ENCODE assay signal across 1 cellular context in the genomic region with DNA sequence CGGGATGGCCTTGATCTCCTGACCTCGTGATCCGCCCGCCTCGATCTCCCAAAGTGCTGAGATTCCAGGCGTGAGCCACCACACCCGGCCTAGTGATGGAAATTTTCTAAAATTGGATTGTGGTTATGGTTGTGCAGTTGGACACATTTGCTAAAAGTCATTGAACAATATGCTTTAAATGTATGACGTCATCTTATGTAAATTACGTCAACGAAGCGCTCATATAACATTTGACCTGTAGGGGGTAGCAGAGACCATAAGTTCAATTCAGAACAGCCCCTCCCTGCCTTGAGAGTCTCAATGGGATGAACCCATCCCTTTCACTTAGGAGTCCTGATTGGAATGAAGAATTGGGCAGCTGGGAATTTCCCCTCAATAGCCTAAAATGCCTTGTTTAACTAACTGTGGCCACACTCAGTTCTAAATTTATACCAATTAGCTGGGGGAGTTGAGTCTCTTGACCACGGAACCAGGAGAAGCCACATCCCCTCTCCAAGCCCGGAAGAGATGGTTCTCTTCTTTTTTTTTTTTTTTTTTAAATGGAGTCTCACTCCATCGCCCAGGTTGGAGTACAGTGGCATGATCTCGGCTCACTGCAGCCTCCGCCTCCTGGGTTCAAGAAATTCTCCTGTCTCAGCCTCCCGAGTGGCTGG.
A peak's percentile ranks its signal among the peaks of the same experiment; 100 is the strongest.
TF ChIP-seq lines count a peak whose summit lies in the region.

No MANE protein-coding gene starts in this region.

TF ChIP-seq in HepG2, 621 proteins besides CTCF, POLR2A, EP300 and RAD21 (continued from another document and continues in another):
- TF ChIP-seq, protein P1, sequence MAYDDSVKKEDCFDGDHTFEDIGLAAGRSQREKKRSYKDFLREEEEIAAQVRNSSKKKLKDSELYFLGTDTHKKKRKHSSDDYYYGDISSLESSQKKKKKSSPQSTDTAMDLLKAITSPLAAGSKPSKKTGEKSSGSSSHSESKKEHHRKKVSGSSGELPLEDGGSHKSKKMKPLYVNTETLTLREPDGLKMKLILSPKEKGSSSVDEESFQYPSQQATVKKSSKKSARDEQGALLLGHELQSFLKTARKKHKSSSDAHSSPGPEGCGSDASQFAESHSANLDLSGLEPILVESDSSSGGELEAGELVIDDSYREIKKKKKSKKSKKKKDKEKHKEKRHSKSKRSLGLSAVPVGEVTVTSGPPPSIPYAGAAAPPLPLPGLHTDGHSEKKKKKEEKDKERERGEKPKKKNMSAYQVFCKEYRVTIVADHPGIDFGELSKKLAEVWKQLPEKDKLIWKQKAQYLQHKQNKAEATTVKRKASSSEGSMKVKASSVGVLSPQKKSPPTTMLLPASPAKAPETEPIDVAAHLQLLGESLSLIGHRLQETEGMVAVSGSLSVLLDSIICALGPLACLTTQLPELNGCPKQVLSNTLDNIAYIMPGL (CRISPR knock-in tag; IDR thresholded peaks at IDR 0.05; ENCODE audit: borderline replicate concordance in 1 of 2, low read depth in 1 of 2) = peak in 1 of 2 experiments; percentile 38; a peak in 1 of 4 replicates
- peak; percentile 87 for TF ChIP-seq JUND (CRISPR knock-in tag; IDR thresholded peaks at IDR 0.05)
- no peak for TF ChIP-seq SIX1 (CRISPR knock-in tag; IDR thresholded peaks at IDR 0.05; ENCODE audit: borderline replicate concordance)
- no peak for TF ChIP-seq ZNF598 (CRISPR knock-in tag; IDR thresholded peaks at IDR 0.05; ENCODE audit: borderline replicate concordance)
- TF ChIP-seq BRCA1 (CRISPR knock-in tag; IDR thresholded peaks at IDR 0.05) = no peak
- TF ChIP-seq SMAD3 (CRISPR knock-in tag; IDR thresholded peaks at IDR 0.05) = no peak
- TF ChIP-seq EEA1 (CRISPR knock-in tag; IDR thresholded peaks at IDR 0.05; ENCODE audit: borderline replicate concordance) = no peak
- TF ChIP-seq, protein P2, sequence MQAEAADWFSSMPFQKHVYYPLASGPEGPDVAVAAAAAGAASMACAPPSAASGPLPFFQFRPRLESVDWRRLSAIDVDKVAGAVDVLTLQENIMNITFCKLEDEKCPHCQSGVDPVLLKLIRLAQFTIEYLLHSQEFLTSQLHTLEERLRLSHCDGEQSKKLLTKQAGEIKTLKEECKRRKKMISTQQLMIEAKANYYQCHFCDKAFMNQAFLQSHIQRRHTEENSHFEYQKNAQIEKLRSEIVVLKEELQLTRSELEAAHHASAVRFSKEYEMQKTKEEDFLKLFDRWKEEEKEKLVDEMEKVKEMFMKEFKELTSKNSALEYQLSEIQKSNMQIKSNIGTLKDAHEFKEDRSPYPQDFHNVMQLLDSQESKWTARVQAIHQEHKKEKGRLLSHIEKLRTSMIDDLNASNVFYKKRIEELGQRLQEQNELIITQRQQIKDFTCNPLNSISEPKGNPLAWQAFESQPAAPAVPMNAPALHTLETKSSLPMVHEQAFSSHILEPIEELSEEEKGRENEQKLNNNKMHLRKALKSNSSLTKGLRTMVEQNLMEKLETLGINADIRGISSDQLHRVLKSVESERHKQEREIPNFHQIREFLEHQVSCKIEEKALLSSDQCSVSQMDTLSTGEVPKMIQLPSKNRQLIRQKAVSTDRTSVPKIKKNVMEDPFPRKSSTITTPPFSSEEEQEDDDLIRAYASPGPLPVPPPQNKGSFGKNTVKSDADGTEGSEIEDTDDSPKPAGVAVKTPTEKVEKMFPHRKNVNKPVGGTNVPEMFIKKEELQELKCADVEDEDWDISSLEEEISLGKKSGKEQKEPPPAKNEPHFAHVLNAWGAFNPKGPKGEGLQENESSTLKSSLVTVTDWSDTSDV (CRISPR knock-in tag; IDR thresholded peaks at IDR 0.05) = no peak
- peak; percentile 70 for TF ChIP-seq CEBPG (CRISPR knock-in tag; IDR thresholded peaks at IDR 0.05)
- no peak for TF ChIP-seq SRSF1 (optimal IDR thresholded peaks at IDR 0.05; ENCODE audit: low read depth, low read length)
- TF ChIP-seq, protein P3, sequence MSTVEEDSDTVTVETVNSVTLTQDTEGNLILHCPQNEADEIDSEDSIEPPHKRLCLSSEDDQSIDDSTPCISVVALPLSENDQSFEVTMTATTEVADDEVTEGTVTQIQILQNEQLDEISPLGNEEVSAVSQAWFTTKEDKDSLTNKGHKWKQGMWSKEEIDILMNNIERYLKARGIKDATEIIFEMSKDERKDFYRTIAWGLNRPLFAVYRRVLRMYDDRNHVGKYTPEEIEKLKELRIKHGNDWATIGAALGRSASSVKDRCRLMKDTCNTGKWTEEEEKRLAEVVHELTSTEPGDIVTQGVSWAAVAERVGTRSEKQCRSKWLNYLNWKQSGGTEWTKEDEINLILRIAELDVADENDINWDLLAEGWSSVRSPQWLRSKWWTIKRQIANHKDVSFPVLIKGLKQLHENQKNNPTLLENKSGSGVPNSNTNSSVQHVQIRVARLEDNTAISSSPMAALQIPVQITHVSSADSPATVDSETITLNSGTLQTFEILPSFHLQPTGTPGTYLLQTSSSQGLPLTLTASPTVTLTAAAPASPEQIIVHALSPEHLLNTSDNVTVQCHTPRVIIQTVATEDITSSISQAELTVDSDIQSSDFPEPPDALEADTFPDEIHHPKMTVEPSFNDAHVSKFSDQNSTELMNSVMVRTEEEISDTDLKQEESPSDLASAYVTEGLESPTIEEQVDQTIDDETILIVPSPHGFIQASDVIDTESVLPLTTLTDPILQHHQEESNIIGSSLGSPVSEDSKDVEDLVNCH (CRISPR knock-in tag; IDR thresholded peaks at IDR 0.05) = no peak
- no peak for TF ChIP-seq SP5 (CRISPR knock-in tag; IDR thresholded peaks at IDR 0.05; ENCODE audit: borderline replicate concordance, low read depth)
- no peak for TF ChIP-seq SNRNP70 (IDR thresholded peaks at IDR 0.05; ENCODE audit: low read depth, low read length)
- no peak for TF ChIP-seq PHB2 (IDR thresholded peaks at IDR 0.05; ENCODE audit: partially characterized antibody)
- no peak for TF ChIP-seq SETDB1 (CRISPR knock-in tag; IDR thresholded peaks at IDR 0.05; ENCODE audit: borderline replicate concordance)
- TF ChIP-seq MAZ (IDR thresholded peaks at IDR 0.05; ENCODE audit: borderline replicate concordance, low read depth, low read length) = 0 out of 2 replicates have a peak, but pooled peaks have one; percentile 32
- no peak for TF ChIP-seq MAZ (CRISPR knock-in tag; IDR thresholded peaks at IDR 0.05; ENCODE audit: low read depth)
- TF ChIP-seq SOX6 (IDR thresholded peaks at IDR 0.05) = no peak
- TF ChIP-seq SOX6 (CRISPR knock-in tag; IDR thresholded peaks at IDR 0.05) = no peak
- no peak for TF ChIP-seq ARID5B (CRISPR knock-in tag; IDR thresholded peaks at IDR 0.05)
- peak; percentile 25; the same call in 1 of the 2 replicates for TF ChIP-seq PHF21A (CRISPR knock-in tag; IDR thresholded peaks at IDR 0.05)
- no peak for TF ChIP-seq ZNF776 (CRISPR knock-in tag; IDR thresholded peaks at IDR 0.05)
- no peak for TF ChIP-seq ZNF747 (CRISPR knock-in tag; IDR thresholded peaks at IDR 0.05; ENCODE audit: borderline replicate concordance)
- TF ChIP-seq, protein P4, sequence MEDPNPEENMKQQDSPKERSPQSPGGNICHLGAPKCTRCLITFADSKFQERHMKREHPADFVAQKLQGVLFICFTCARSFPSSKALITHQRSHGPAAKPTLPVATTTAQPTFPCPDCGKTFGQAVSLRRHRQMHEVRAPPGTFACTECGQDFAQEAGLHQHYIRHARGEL (CRISPR knock-in tag; IDR thresholded peaks at IDR 0.05) = no peak
- peak; percentile 99 for TF ChIP-seq ATF2 (CRISPR knock-in tag; IDR thresholded peaks at IDR 0.05)
- TF ChIP-seq GLI4 (CRISPR knock-in tag; IDR thresholded peaks at IDR 0.05; ENCODE audit: borderline replicate concordance) = no peak
- TF ChIP-seq ZBTB38 (CRISPR knock-in tag; IDR thresholded peaks at IDR 0.05) = no peak
- TF ChIP-seq E2F2 (CRISPR knock-in tag; IDR thresholded peaks at IDR 0.05; ENCODE audit: borderline replicate concordance) = no peak
- TF ChIP-seq CENPBD1 (CRISPR knock-in tag; IDR thresholded peaks at IDR 0.05; ENCODE audit: borderline replicate concordance, low read depth) = no peak
- TF ChIP-seq HDAC6 (IDR thresholded peaks at IDR 0.05; ENCODE audit: low read depth, low read length) = no peak
- TF ChIP-seq HNF4A (CRISPR knock-in tag; IDR thresholded peaks at IDR 0.05) = 0 out of 2 replicates have a peak, but pooled peaks have one; percentile 18
- peak; percentile 72 for TF ChIP-seq TBL1XR1 (IDR thresholded peaks at IDR 0.05; ENCODE audit: borderline replicate concordance, low read length, partially characterized antibody)
- TF ChIP-seq, protein P5, sequence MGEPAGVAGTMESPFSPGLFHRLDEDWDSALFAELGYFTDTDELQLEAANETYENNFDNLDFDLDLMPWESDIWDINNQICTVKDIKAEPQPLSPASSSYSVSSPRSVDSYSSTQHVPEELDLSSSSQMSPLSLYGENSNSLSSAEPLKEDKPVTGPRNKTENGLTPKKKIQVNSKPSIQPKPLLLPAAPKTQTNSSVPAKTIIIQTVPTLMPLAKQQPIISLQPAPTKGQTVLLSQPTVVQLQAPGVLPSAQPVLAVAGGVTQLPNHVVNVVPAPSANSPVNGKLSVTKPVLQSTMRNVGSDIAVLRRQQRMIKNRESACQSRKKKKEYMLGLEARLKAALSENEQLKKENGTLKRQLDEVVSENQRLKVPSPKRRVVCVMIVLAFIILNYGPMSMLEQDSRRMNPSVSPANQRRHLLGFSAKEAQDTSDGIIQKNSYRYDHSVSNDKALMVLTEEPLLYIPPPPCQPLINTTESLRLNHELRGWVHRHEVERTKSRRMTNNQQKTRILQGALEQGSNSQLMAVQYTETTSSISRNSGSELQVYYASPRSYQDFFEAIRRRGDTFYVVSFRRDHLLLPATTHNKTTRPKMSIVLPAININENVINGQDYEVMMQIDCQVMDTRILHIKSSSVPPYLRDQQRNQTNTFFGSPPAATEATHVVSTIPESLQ (CRISPR knock-in tag; conservative IDR thresholded peaks at IDR 0.05) = no peak
- TF ChIP-seq ZNF460 (CRISPR knock-in tag; IDR thresholded peaks at IDR 0.05; ENCODE audit: borderline replicate concordance) = 0 out of 2 replicates have a peak, but pooled peaks have one; percentile 1
- no peak for TF ChIP-seq ZNF44 (CRISPR knock-in tag; IDR thresholded peaks at IDR 0.05)
- TF ChIP-seq NFATC3 (CRISPR knock-in tag; IDR thresholded peaks at IDR 0.05) = no peak
- TF ChIP-seq, protein P6, sequence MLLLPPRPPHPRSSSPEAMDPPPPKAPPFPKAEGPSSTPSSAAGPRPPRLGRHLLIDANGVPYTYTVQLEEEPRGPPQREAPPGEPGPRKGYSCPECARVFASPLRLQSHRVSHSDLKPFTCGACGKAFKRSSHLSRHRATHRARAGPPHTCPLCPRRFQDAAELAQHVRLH (CRISPR knock-in tag; IDR thresholded peaks at IDR 0.05; ENCODE audit: borderline replicate concordance, low read depth) = no peak
- no peak for TF ChIP-seq ZNF567 (CRISPR knock-in tag; IDR thresholded peaks at IDR 0.05; ENCODE audit: borderline replicate concordance)
- TF ChIP-seq TSC22D2 (CRISPR knock-in tag; IDR thresholded peaks at IDR 0.05; ENCODE audit: borderline replicate concordance) = no peak
- no peak for TF ChIP-seq MYNN (CRISPR knock-in tag; IDR thresholded peaks at IDR 0.05; ENCODE audit: low read depth)
- peak; percentile 80; the same call in 1 of the 2 replicates for TF ChIP-seq JUN (CRISPR knock-in tag; IDR thresholded peaks at IDR 0.05)
- no peak for TF ChIP-seq HOXD1 (CRISPR knock-in tag; IDR thresholded peaks at IDR 0.05)
- TF ChIP-seq SRY (CRISPR knock-in tag; IDR thresholded peaks at IDR 0.05) = no peak
